10 cellular contexts compared by ENCODE assay signal in genomic region chr10:35339946-35340345, GRCh38. TPM values are rescaled to one million over a fixed set of nuclear protein-coding genes. Genes with fewer than 3 reads are reported as not detected.
DNase-seq lines count a peak whose midpoint lies in the region; ATAC-seq, FAIRE-seq and TF ChIP-seq lines count a peak whose summit lies in the region.
"Had no signal": no experiment of that assay in that cellular context is flagged by ENCODE, and none has a peak within 500 bp of the region (broad histone marks: within the 10 kb centered on the region; RNA-seq: fewer than 3 reads in every experiment).

No MANE protein-coding gene starts in this region.

- POLR2A ChIA-PET in CD4-positive, alpha-beta T cell (lab: Charles Lee) = no interaction called here

- no peak overlapping the region for H3K27ac Mint-ChIP-seq in CD4-positive, alpha-beta T cell
- H3K27ac Mint-ChIP-seq in activated T-helper 1 cell treated with anti-CD3 and anti-CD28 coated beads, Interleukin-12 subunit alpha, Interleukin-12 subunit beta, Interleukin-2, Interleukin-4 antibody, amounts not matched to agents 30 ng/mL and 10 ng/mL and 1 ng/mL, durations not matched to agents 14 hours and 24 hours and 36 hours = peak overlapping the region; percentile 85

- no peaks in the 10 kb centered on the region for H3K9me3 ChIP-seq in CD4-positive, alpha-beta T cell (ENCODE audit: control insufficient read depth, low read length)

- no peak overlapping the region for H3K27ac ChIP-seq in CD4-positive, alpha-beta T cell (ENCODE audit: low read depth, low read length)

- peaks cover 70% of the 10 kb centered on the region for H3K4me1 Mint-ChIP-seq in CD4-positive, alpha-beta T cell (ENCODE audit: low read depth)
- peaks cover 74% of the 10 kb centered on the region for H3K4me1 Mint-ChIP-seq in activated T-helper 1 cell treated with anti-CD3 and anti-CD28 coated beads, Interleukin-12 subunit alpha, Interleukin-12 subunit beta, Interleukin-2, Interleukin-4 antibody, amounts not matched to agents 30 ng/mL and 10 ng/mL and 1 ng/mL, durations not matched to agents 14 hours and 24 hours and 36 hours (ENCODE audit: low read depth)

- no peaks in the 10 kb centered on the region for H3K27me3 Mint-ChIP-seq in CD4-positive, alpha-beta T cell
- H3K27me3 Mint-ChIP-seq in activated T-helper 1 cell treated with anti-CD3 and anti-CD28 coated beads, Interleukin-12 subunit alpha, Interleukin-12 subunit beta, Interleukin-2, Interleukin-4 antibody, amounts not matched to agents 30 ng/mL and 10 ng/mL and 1 ng/mL, durations not matched to agents 14 hours and 24 hours and 36 hours (ENCODE audit: insufficient read depth) = no peaks in the 10 kb centered on the region

- peaks cover 10% of the 10 kb centered on the region for H3K36me3 Mint-ChIP-seq in CD4-positive, alpha-beta T cell (ENCODE audit: low read depth)
- peaks cover 10% of the 10 kb centered on the region for H3K36me3 Mint-ChIP-seq in activated T-helper 1 cell treated with anti-CD3 and anti-CD28 coated beads, Interleukin-12 subunit alpha, Interleukin-12 subunit beta, Interleukin-2, Interleukin-4 antibody, amounts not matched to agents 30 ng/mL and 10 ng/mL and 1 ng/mL, durations not matched to agents 14 hours and 24 hours and 36 hours (ENCODE audit: low read depth)

- FAIRE-seq in GM19239 (lab: Jason Lieb, UNC) = peak; percentile 59

- no peaks in the 10 kb centered on the region for H3K9me3 Mint-ChIP-seq in CD4-positive, alpha-beta T cell
- no peaks in the 10 kb centered on the region for H3K9me3 Mint-ChIP-seq in activated T-helper 1 cell treated with anti-CD3 and anti-CD28 coated beads, Interleukin-12 subunit alpha, Interleukin-12 subunit beta, Interleukin-2, Interleukin-4 antibody, amounts not matched to agents 30 ng/mL and 10 ng/mL and 1 ng/mL, durations not matched to agents 14 hours and 24 hours and 36 hours

- H3K4me3 Mint-ChIP-seq in CD4-positive, alpha-beta T cell = peak overlapping the region; percentile 23
- peak overlapping the region; percentile 25 for H3K4me3 Mint-ChIP-seq in activated T-helper 1 cell treated with anti-CD3 and anti-CD28 coated beads, Interleukin-12 subunit alpha, Interleukin-12 subunit beta, Interleukin-2, Interleukin-4 antibody, amounts not matched to agents 30 ng/mL and 10 ng/mL and 1 ng/mL, durations not matched to agents 14 hours and 24 hours and 36 hours

- no peak for TF ChIP-seq CTCF in CD4-positive, alpha-beta T cell (IDR thresholded peaks at IDR 0.05)

- intact Hi-C loops in CD4-positive, alpha-beta T cell (cut with DNase I, micrococcal nuclease) = loop anchor here (5.0 kb wide), 5 partner anchors 37 to 302 kb away; partner anchors contain the start of genes CREM (in 1 of the 2) and FZD8 (in 1 of the 2)
- intact Hi-C loops in activated T-helper 1 cell treated with anti-CD3 and anti-CD28 coated beads, Interleukin-12 subunit alpha, Interleukin-12 subunit beta, Interleukin-2, Interleukin-4 antibody, amounts not matched to agents 30 ng/mL and 10 ng/mL and 1 ng/mL, durations not matched to agents 14 hours and 24 hours and 36 hours (cut with micrococcal nuclease) = loop anchor here (1.0 to 10.0 kb wide), 11 partner anchors 73 to 1218 kb away; partner anchors contain the start of genes CREM and FZD8

- DNase-seq in CD4-positive, alpha-beta T cell = no peak
- DNase-seq in GM19239 (ENCODE audit: insufficient read length, low spot score) (no peak), NCI-H1092 treated with DMSO at 0.1 percent for 48 hours (lab: John Stamatoyannopoulos, UW) (no peak), NCI-H146 treated with DMSO at 0.1 percent for 48 hours (lab: John Stamatoyannopoulos, UW; ENCODE audit: unreplicated experiment) (no peak), AG08396 (ENCODE audit: low spot score) (no peak), KG1 (lab: John Stamatoyannopoulos, UW) (no peak)
- no peak for DNase-seq in activated T-helper 1 cell treated with anti-CD3 and anti-CD28 coated beads, Interleukin-12 subunit alpha, Interleukin-12 subunit beta, Interleukin-2, Interleukin-4 antibody, amounts not matched to agents 30 ng/mL and 10 ng/mL and 1 ng/mL, durations not matched to agents 14 hours and 24 hours and 36 hours (ENCODE audit: low spot score)
- DNase-seq: hypothalamus; NK-92 treated with Interleukin-12 subunit alpha and Interleukin-12 subunit beta, amount 100 ng/mL, for 24 hours had no signal

- no peaks in the 10 kb centered on the region for H3K27me3 ChIP-seq in CD4-positive, alpha-beta T cell (ENCODE audit: control insufficient read depth, insufficient read depth, low read length)

- no peak for ATAC-seq in CD4-positive, alpha-beta T cell (ENCODE audit: poor library complexity)
- ATAC-seq in HG03066 (IDR thresholded peaks at IDR 0.05; ENCODE audit: low read depth, unreplicated experiment) = peak; percentile 20

- CTCF ChIA-PET in CD4-positive, alpha-beta T cell (lab: Charles Lee) = no interaction called here

RNA-seq across cellular contexts. Expression of gene CCNY, which starts 3.6 kb away (rescaled TPM):
- total RNA-seq in CD4-positive, alpha-beta T cell = 10 to 100 TPM; 64.9 to 66.9 TPM
- 56.5 and 71.0 TPM in 2 replicates for total RNA-seq in activated T-helper 1 cell treated with anti-CD3 and anti-CD28 coated beads, Interleukin-12 subunit alpha, Interleukin-12 subunit beta, Interleukin-2, Interleukin-4 antibody, amounts not matched to agents 30 ng/mL and 10 ng/mL and 1 ng/mL, durations not matched to agents 14 hours and 24 hours and 36 hours
